Comparison of ENCODE assay signal across 24 cellular contexts in the genomic region with DNA sequence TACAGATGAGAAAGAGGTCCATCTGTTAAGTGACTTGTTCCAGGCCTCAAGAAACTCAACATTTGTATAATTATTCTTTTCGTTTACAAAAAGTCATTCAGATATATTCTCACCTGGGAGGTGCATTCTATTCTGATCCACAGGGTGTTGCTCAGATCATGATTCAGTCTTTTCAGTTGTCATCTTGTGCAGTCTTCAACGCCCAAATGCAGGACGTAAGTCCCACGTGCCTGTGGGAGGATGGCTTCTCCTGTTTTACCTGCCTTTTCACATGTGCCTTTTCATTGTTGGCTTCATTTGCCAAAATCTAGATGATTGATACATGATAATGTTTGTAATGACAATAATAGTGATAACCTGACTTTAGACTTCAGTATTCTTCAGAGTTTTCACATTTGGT. TPM values are rescaled to one million over a fixed set of nuclear protein-coding genes. Genes with fewer than 3 reads are reported as not detected.
A peak's percentile ranks its signal among the peaks of the same experiment; 100 is the strongest.
DNase-seq lines count a peak whose midpoint lies in the region; ATAC-seq and TF ChIP-seq lines count a peak whose summit lies in the region.
"Had no signal": no experiment of that assay in that cellular context is flagged by ENCODE, and none has a peak within 500 bp of the region (broad histone marks: within the 10 kb centered on the region; RNA-seq: fewer than 3 reads in every experiment).

No MANE protein-coding gene starts in this region.

- no peak for DNase-seq in stimulated activated naive CD8-positive, alpha-beta T cell treated with anti-CD3 and anti-CD28 coated beads, Interleukin-15, amount 100 ng/mL, for 72 hours
- no peak for DNase-seq in GM23338 (ENCODE audit: low spot score)
- DNase-seq in nephron progenitor cell = no peak
- no peak for DNase-seq in spleen
- DNase-seq in stimulated activated CD4-positive, alpha-beta T cell treated with anti-CD3 and anti-CD28 coated beads, Interleukin-2, amount 100 ng/mL, for 48 hours = no peak
- DNase-seq: 8988T; ACHN; AML-193; BE2C; CD4-positive, alpha-beta T cell; CD8-positive, alpha-beta memory T cell; DMS 273 treated with DMSO at 0.1 percent for 48 hours; DMS79; EL; GDM1; GM23248; H9; HFFc6 had no signal

- H3K4me3 Mint-ChIP-seq in stimulated activated naive CD8-positive, alpha-beta T cell treated with anti-CD3 and anti-CD28 coated beads, Interleukin-15, Interleukin-2, amounts not matched to agents 100 ng/mL and 50 ng/mL, for 24 hours = no peak overlapping the region
- H3K4me3 Mint-ChIP-seq in stimulated activated naive CD8-positive, alpha-beta T cell treated with anti-CD3 and anti-CD28 coated beads, Interleukin-15, amount 100 ng/mL, for 72 hours = no peak overlapping the region
- no peak overlapping the region for H3K4me3 Mint-ChIP-seq in GM23338
- H3K4me3 Mint-ChIP-seq in nephron progenitor cell = no peak overlapping the region
- H3K4me3 Mint-ChIP-seq: CD14-positive monocyte; CD4-positive, alpha-beta T cell; CD8-positive, alpha-beta memory T cell; H9; HFFc6 had no signal

- ATAC-seq in stimulated activated naive CD8-positive, alpha-beta T cell treated with anti-CD3 and anti-CD28 coated beads, Interleukin-15, amount 100 ng/mL, for 72 hours = no peak
- ATAC-seq in GM23338 (no peak), HG03432 (IDR thresholded peaks at IDR 0.05; ENCODE audit: unreplicated experiment) (no peak)
- ATAC-seq: A549, GM12878 had no signal

- peaks cover 31% of the 10 kb centered on the region for H3K36me3 Mint-ChIP-seq in stimulated activated naive CD8-positive, alpha-beta T cell treated with anti-CD3 and anti-CD28 coated beads, Interleukin-15, Interleukin-2, amounts not matched to agents 100 ng/mL and 50 ng/mL, for 24 hours (ENCODE audit: low read depth)
- no peaks in the 10 kb centered on the region for H3K36me3 Mint-ChIP-seq in GM23338 (ENCODE audit: low read depth)
- peaks cover 36% of the 10 kb centered on the region for H3K36me3 Mint-ChIP-seq in nephron progenitor cell (ENCODE audit: low read depth)

- peaks cover 5% of the 10 kb centered on the region for H3K4me1 Mint-ChIP-seq in stimulated activated naive CD8-positive, alpha-beta T cell treated with anti-CD3 and anti-CD28 coated beads, Interleukin-15, Interleukin-2, amounts not matched to agents 100 ng/mL and 50 ng/mL, for 24 hours (ENCODE audit: low read depth)
- peaks cover 6% of the 10 kb centered on the region for H3K4me1 Mint-ChIP-seq in stimulated activated naive CD8-positive, alpha-beta T cell treated with anti-CD3 and anti-CD28 coated beads, Interleukin-15, amount 100 ng/mL, for 72 hours
- peaks cover 11% of the 10 kb centered on the region; the same call in 2 of the 3 replicates for H3K4me1 Mint-ChIP-seq in GM23338
- no peaks in the 10 kb centered on the region for H3K4me1 Mint-ChIP-seq in nephron progenitor cell
- H3K4me1 Mint-ChIP-seq: CD14-positive monocyte had no signal

- H3K79me2 ChIP-seq in GM23338 (replicated peaks; ENCODE audit: insufficient read depth) = no peaks in the 10 kb centered on the region

- H3K36me3 ChIP-seq in GM23338 (ENCODE audit: insufficient read depth) = no peaks in the 10 kb centered on the region
- H3K36me3 ChIP-seq in spleen = peaks cover 0 to 93% (median 23%) of the 10 kb centered on the region in 6 donors
- H3K36me3 ChIP-seq: BE2C had no signal

- H3K27ac Mint-ChIP-seq in stimulated activated naive CD8-positive, alpha-beta T cell treated with anti-CD3 and anti-CD28 coated beads, Interleukin-15, Interleukin-2, amounts not matched to agents 100 ng/mL and 50 ng/mL, for 24 hours = peak overlapping the region; percentile 32
- H3K27ac Mint-ChIP-seq in stimulated activated naive CD8-positive, alpha-beta T cell treated with anti-CD3 and anti-CD28 coated beads, Interleukin-15, amount 100 ng/mL, for 72 hours = no peak overlapping the region
- peak overlapping the region; percentile 59 for H3K27ac Mint-ChIP-seq in GM23338
- H3K27ac Mint-ChIP-seq in nephron progenitor cell = peak overlapping the region; percentile 64
- H3K27ac Mint-ChIP-seq: CD14-positive monocyte; CD4-positive, alpha-beta T cell had no signal

- H3K4me3 ChIP-seq in GM23338 (no peak overlapping the region), spleen (no peak overlapping the region)
- H3K4me3 ChIP-seq: A549; BLaER1 treated with 17β-estradiol and CSF1 and Interleukin-3, amounts not matched to agents 10 nM and 100 nM; GM12878; GM23248 had no signal

- no peaks in the 10 kb centered on the region for H4K20me1 ChIP-seq in GM23338 (replicated peaks; ENCODE audit: insufficient read depth)
- H4K20me1 ChIP-seq: BLaER1 treated with 17β-estradiol and CSF1 and Interleukin-3, amounts not matched to agents 10 nM and 100 nM had no signal

- H3K27me3 ChIP-seq in GM23338 (ENCODE audit: insufficient read depth) = no peaks in the 10 kb centered on the region
- H3K27me3 ChIP-seq in spleen (replicated peaks in 1 of 7) = no peaks in the 10 kb centered on the region
- H3K27me3 ChIP-seq: BE2C; BLaER1 treated with 17β-estradiol and CSF1 and Interleukin-3, amounts not matched to agents 10 nM and 100 nM had no signal

- H3K4me1 ChIP-seq in GM23338 (ENCODE audit: insufficient read depth) (peaks cover 6% of the 10 kb centered on the region), spleen (no peaks in the 10 kb centered on the region)
- H3K4me1 ChIP-seq: BE2C; BLaER1 treated with 17β-estradiol and CSF1 and Interleukin-3, amounts not matched to agents 10 nM and 100 nM had no signal

- no peak overlapping the region for H2AFZ ChIP-seq in GM23338
- H2AFZ ChIP-seq: GM23248 had no signal

- intact Hi-C loops in spleen (cut with DNase I; ENCODE audit: low total_unique reads) = no loop called here

- no peak overlapping the region for H3K27ac ChIP-seq in GM23338 (ENCODE audit: low read depth)
- no peak overlapping the region for H3K27ac ChIP-seq in spleen
- H3K27ac ChIP-seq: A549; BLaER1 treated with 17β-estradiol and CSF1 and Interleukin-3, amounts not matched to agents 10 nM and 100 nM; GM23248 had no signal

- no peaks in the 10 kb centered on the region for H3K27me3 Mint-ChIP-seq in stimulated activated naive CD8-positive, alpha-beta T cell treated with anti-CD3 and anti-CD28 coated beads, Interleukin-15, Interleukin-2, amounts not matched to agents 100 ng/mL and 50 ng/mL, for 24 hours
- H3K27me3 Mint-ChIP-seq in stimulated activated naive CD8-positive, alpha-beta T cell treated with anti-CD3 and anti-CD28 coated beads, Interleukin-15, amount 100 ng/mL, for 72 hours = no peaks in the 10 kb centered on the region
- H3K27me3 Mint-ChIP-seq in GM23338 (ENCODE audit: insufficient read depth, low read depth, poor library complexity) (no peaks in the 10 kb centered on the region), nephron progenitor cell (ENCODE audit: low read depth, poor library complexity) (no peaks in the 10 kb centered on the region)
- H3K27me3 Mint-ChIP-seq: CD4-positive, alpha-beta T cell; CD8-positive, alpha-beta memory T cell had no signal

- 89 to 98% (median 94%) methylated on average over 4 of the region's 4 CpGs for WGBS in spleen, 5 donors

- no peak for TF ChIP-seq CTCF in GM23338 (conservative IDR thresholded peaks at IDR 0.05; ENCODE audit: low read depth in 2 of 2)
- TF ChIP-seq CTCF in nephron progenitor cell (IDR thresholded peaks at IDR 0.05) = no peak
- no peak for TF ChIP-seq CTCF in spleen (IDR thresholded peaks at IDR 0.05 in 8 of 11, conservative IDR thresholded peaks at IDR 0.05 in 3 of 11)

- H3K9me3 Mint-ChIP-seq in stimulated activated naive CD8-positive, alpha-beta T cell treated with anti-CD3 and anti-CD28 coated beads, Interleukin-15, Interleukin-2, amounts not matched to agents 100 ng/mL and 50 ng/mL, for 24 hours = no peaks in the 10 kb centered on the region
- no peaks in the 10 kb centered on the region for H3K9me3 Mint-ChIP-seq in stimulated activated naive CD8-positive, alpha-beta T cell treated with anti-CD3 and anti-CD28 coated beads, Interleukin-15, amount 100 ng/mL, for 72 hours
- no peaks in the 10 kb centered on the region for H3K9me3 Mint-ChIP-seq in GM23338
- no peaks in the 10 kb centered on the region for H3K9me3 Mint-ChIP-seq in nephron progenitor cell
- H3K9me3 Mint-ChIP-seq: CD14-positive monocyte; CD4-positive, alpha-beta T cell; CD8-positive, alpha-beta memory T cell; H9; HFFc6 had no signal

- no peaks in the 10 kb centered on the region for H3K9me3 ChIP-seq in spleen
- H3K9me3 ChIP-seq: A549; BE2C; BLaER1 treated with 17β-estradiol and CSF1 and Interleukin-3, amounts not matched to agents 10 nM and 100 nM had no signal

- no peak for TF ChIP-seq POLR2A in spleen (IDR thresholded peaks at IDR 0.05)

- no peaks in the 10 kb centered on the region for H3K9me2 ChIP-seq in GM23338 (ENCODE audit: insufficient read depth)

- no peaks in the 10 kb centered on the region for H3F3A ChIP-seq in GM23338 (replicated peaks; ENCODE audit: low read depth)

- no peak overlapping the region for H3K4me2 ChIP-seq in GM23338
- H3K4me2 ChIP-seq: A549; BLaER1 treated with 17β-estradiol and CSF1 and Interleukin-3, amounts not matched to agents 10 nM and 100 nM had no signal

TF ChIP-seq in GM23338, 12 proteins besides CTCF, POLR2A, EP300 and RAD21 (continues in another document):
- no peak for TF ChIP-seq EZH2phosphoT487 (IDR thresholded peaks at IDR 0.05; ENCODE audit: unreplicated experiment)
- no peak for TF ChIP-seq JUNB (IDR thresholded peaks at IDR 0.05; ENCODE audit: unreplicated experiment)
- no peak for TF ChIP-seq EZH2 (IDR thresholded peaks at IDR 0.05; ENCODE audit: low read depth, unreplicated experiment)
- no peak for TF ChIP-seq ZNF331 (CRISPR knock-in tag; IDR thresholded peaks at IDR 0.05; ENCODE audit: low read depth)

RNA-seq across cellular contexts. Expression of a gene that starts 46.5 kb away (rescaled TPM):
- total RNA-seq in GM23338 (2014; rRNA removed; shearing (Covaris generic)) = 21.5 and 25.8 TPM in 2 replicates
- polyA plus RNA-seq in GM23338 (2016; fragmentation: Nextera tagmentation; extraction: Ambion mirVana) (7.1 and 8.4 TPM in 2 replicates), spleen (1 to 10 TPM; 5.6 to 9.1 (median 5.8) TPM)
- total RNA-seq in spleen = 10 to 100 TPM; 28.9 to 47.4 (median 39.0) TPM

Comparison
In these comparisons a context has a peak if more than half of its experiments do, and no peak if none do; other contexts are left out.
1. H3K27ac Mint-ChIP-seq: peak in stimulated activated naive CD8-positive, alpha-beta T cell treated with anti-CD3 and anti-CD28 coated beads, Interleukin-15, Interleukin-2, amounts not matched to agents 100 ng/mL and 50 ng/mL, for 24 hours (single experiment), GM23338 (single experiment) and nephron progenitor cell (single experiment); none in stimulated activated naive CD8-positive, alpha-beta T cell treated with anti-CD3 and anti-CD28 coated beads, Interleukin-15, amount 100 ng/mL, for 72 hours (0 of 2).